In genomic region chr3:142225885-142226215, GRCh38 we compare ENCODE assay signal across 8 cellular contexts. TPM values are rescaled to one million over a fixed set of nuclear protein-coding genes. Genes with fewer than 3 reads are reported as not detected.
DNase-seq lines count a peak whose midpoint lies in the region; ATAC-seq and TF ChIP-seq lines count a peak whose summit lies in the region.

No MANE protein-coding gene starts in this region.

- no peaks in the 10 kb centered on the region for H3K4me1 ChIP-seq in right cardiac atrium (ENCODE audit: control insufficient read depth, insufficient read depth, low read length)

- H3K9ac ChIP-seq in SU-DHL-6 (ENCODE audit: low read length) = peak overlapping the region; percentile 81

- H3F3A ChIP-seq in SU-DHL-6 (ENCODE audit: insufficient read depth) = peaks cover 5% of the 10 kb centered on the region; the same call in 1 of the 2 replicates

- no peaks in the 10 kb centered on the region for H4K20me1 ChIP-seq in SU-DHL-6 (ENCODE audit: low read depth, low read length)

- peak overlapping the region; percentile 91 to 98 for H3K4me3 Mint-ChIP-seq in stimulated activated naive B cell treated with anti-CD40 and anti-IgM and Interleukin-4, amounts not matched to agents 10 μg/mL and 1 μg/mL and 100 μg/mL, for 72 hours

- peak overlapping the region; percentile 97 for H2AFZ ChIP-seq in SU-DHL-6 (ENCODE audit: low read depth, low read length, severe bottlenecking)

- H3K27ac Mint-ChIP-seq in stimulated activated naive B cell treated with anti-CD40 and anti-IgM and Interleukin-4, amounts not matched to agents 10 μg/mL and 1 μg/mL and 100 μg/mL, for 72 hours = peak overlapping the region; percentile 91

- ATAC-seq in GM21786 (IDR thresholded peaks at IDR 0.05; ENCODE audit: unreplicated experiment) (peak; percentile 0), right cardiac atrium (no peak)
- peak in 1 of 2 donors; percentile 10 for ATAC-seq in stimulated activated naive B cell treated with anti-CD40 and anti-IgM and Interleukin-4, amounts not matched to agents 10 μg/mL and 1 μg/mL and 100 μg/mL, for 72 hours (replicated peaks)

- no peaks in the 10 kb centered on the region for H3K9me3 ChIP-seq in SU-DHL-6 (ENCODE audit: insufficient read depth, low read length)
- no peaks in the 10 kb centered on the region for H3K9me3 ChIP-seq in right cardiac atrium (ENCODE audit: control insufficient read depth, low read length)

- H3K79me2 ChIP-seq in SU-DHL-6 (ENCODE audit: insufficient read depth, low read length) = no peaks in the 10 kb centered on the region

- H3K36me3 ChIP-seq in SU-DHL-6 (ENCODE audit: low read length) = no peaks in the 10 kb centered on the region

- no peaks in the 10 kb centered on the region for H3K27me3 ChIP-seq in SU-DHL-6 (ENCODE audit: low read length)
- no peaks in the 10 kb centered on the region for H3K27me3 ChIP-seq in right cardiac atrium (ENCODE audit: control insufficient read depth, insufficient read depth)

- no peaks in the 10 kb centered on the region for H3K27me3 Mint-ChIP-seq in stimulated activated naive B cell treated with anti-CD40 and anti-IgM and Interleukin-4, amounts not matched to agents 10 μg/mL and 1 μg/mL and 100 μg/mL, for 72 hours

- 66% methylated on average over 17 of the region's 17 CpGs for WGBS in right cardiac atrium

- no peaks in the 10 kb centered on the region for H3K9me2 ChIP-seq in SU-DHL-6 (replicated peaks; ENCODE audit: insufficient read depth, low read length)

- peak overlapping the region; percentile 81 for H3K4me2 ChIP-seq in SU-DHL-6 (ENCODE audit: low read depth, low read length, poor library complexity, severe bottlenecking)

- no peak for DNase-seq in right cardiac atrium
- DNase-seq in stimulated activated naive B cell treated with anti-CD40 and anti-IgM and Interleukin-4, amounts not matched to agents 10 μg/mL and 1 μg/mL and 100 μg/mL, for 72 hours = no peak
- DNase-seq in NCI-H524 (lab: John Stamatoyannopoulos, UW) = no peak
- DNase-seq in UCSD-AML1 (lab: John Stamatoyannopoulos, UW; ENCODE audit: unreplicated experiment) = no peak
- no peak for DNase-seq in mucosa of gallbladder (ENCODE audit: low spot score)
- no peak for DNase-seq in DMS153 (lab: John Stamatoyannopoulos, UW)

- no peak for TF ChIP-seq CTCF in SU-DHL-6 (IDR thresholded peaks at IDR 0.05; ENCODE audit: insufficient read depth, low read length, poor library complexity, severe bottlenecking)

- intact Hi-C loops in right cardiac atrium (cut with DNase I) = no loop called here

- no peaks in the 10 kb centered on the region for H3K9me3 Mint-ChIP-seq in stimulated activated naive B cell treated with anti-CD40 and anti-IgM and Interleukin-4, amounts not matched to agents 10 μg/mL and 1 μg/mL and 100 μg/mL, for 72 hours

- no peak overlapping the region for H3K27ac ChIP-seq in SU-DHL-6 (ENCODE audit: low read depth, low read length)
- H3K27ac ChIP-seq in right cardiac atrium (ENCODE audit: low read length) = peak overlapping the region; percentile 66

- H3K36me3 Mint-ChIP-seq in stimulated activated naive B cell treated with anti-CD40 and anti-IgM and Interleukin-4, amounts not matched to agents 10 μg/mL and 1 μg/mL and 100 μg/mL, for 72 hours = no peaks in the 10 kb centered on the region

- H3K4me3 ChIP-seq in SU-DHL-6 (ENCODE audit: insufficient read depth, low read length, poor library complexity, severe bottlenecking) = peak overlapping the region; percentile 83
- H3K4me3 ChIP-seq in right cardiac atrium (ENCODE audit: low read length) = peak overlapping the region; percentile 72

- peaks cover 7 to 13% of the 10 kb centered on the region in 2 donors for H3K4me1 Mint-ChIP-seq in stimulated activated naive B cell treated with anti-CD40 and anti-IgM and Interleukin-4, amounts not matched to agents 10 μg/mL and 1 μg/mL and 100 μg/mL, for 72 hours

RNA-seq across cellular contexts. Expression of gene GK5, which starts 0.5 kb away (rescaled TPM):
- 10 to 100 TPM; 10.2 to 12.6 (median 10.9) TPM for total RNA-seq in right cardiac atrium
- polyA plus RNA-seq in right cardiac atrium = 4.8 TPM
- 25.2 TPM for total RNA-seq in mucosa of gallbladder
